ENCODE assay signal across 7 cellular contexts in the genomic region with DNA sequence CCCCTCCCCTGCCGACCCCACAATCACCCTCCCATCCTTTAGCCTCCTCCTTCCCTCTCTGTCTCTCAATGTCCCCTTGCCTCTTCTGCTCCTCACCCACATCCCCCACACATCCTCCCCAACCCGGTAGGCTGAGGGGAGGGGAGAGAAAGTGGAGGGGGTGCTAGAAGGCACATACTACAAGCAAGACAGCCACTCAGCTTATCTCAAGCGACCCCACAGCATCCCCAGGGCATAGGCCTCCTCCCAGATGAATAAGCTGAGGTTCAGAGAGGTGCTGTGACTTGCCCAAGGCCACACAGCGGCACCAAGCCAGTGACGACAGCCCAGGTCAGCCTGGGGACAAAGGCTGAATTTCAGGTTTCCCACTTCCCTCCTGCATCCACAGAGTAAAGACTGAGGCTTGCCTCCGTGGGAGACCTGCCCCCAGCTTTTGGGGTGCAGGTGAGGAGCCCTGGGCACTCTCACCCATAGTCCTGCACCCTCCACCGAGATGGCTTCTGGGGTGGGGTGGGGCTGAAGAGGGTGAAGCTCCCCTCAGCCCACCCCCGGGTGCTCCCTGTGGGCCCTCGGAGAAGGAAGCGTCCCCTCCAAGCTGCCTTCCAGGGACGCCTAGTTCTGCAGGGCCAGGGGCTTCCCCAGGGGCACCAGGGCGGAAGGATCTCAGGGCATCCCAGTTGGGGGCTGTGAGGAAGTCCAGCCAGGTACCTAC. TPM values are rescaled to one million over a fixed set of nuclear protein-coding genes. Genes with fewer than 3 reads are reported as not detected.
A peak's percentile ranks its signal among the peaks of the same experiment; 100 is the strongest.
DNase-seq lines count a peak whose midpoint lies in the region; ATAC-seq and TF ChIP-seq lines count a peak whose summit lies in the region.

No MANE protein-coding gene starts in this region.

- H3K36me3 Mint-ChIP-seq in effector memory CD8-positive, alpha-beta T cell (ENCODE audit: insufficient read depth) = peaks cover 50% of the 10 kb centered on the region

- DNase-seq in Jurkat, Clone E6-1 (ENCODE audit: low read depth, low spot score) = no peak
- DNase-seq in effector memory CD8-positive, alpha-beta T cell = no peak
- no peak for DNase-seq in sigmoid colon
- DNase-seq in SHP77 (lab: John Stamatoyannopoulos, UW) = no peak

- peak overlapping the region; percentile 97 to 98 for H3K4me3 Mint-ChIP-seq in effector memory CD8-positive, alpha-beta T cell

- H3K4me1 ChIP-seq in sigmoid colon = no peaks in the 10 kb centered on the region

- peak overlapping the region; percentile 80 for H3K4me3 ChIP-seq in Jurkat, Clone E6-1 (ENCODE audit: low read length)
- H3K4me3 ChIP-seq in sigmoid colon = peak overlapping the region in 3 of 4 donors; percentile 15 to 27 (median 25)

- H3K9me3 Mint-ChIP-seq in effector memory CD8-positive, alpha-beta T cell = no peaks in the 10 kb centered on the region

- H3K27me3 Mint-ChIP-seq in effector memory CD8-positive, alpha-beta T cell = no peaks in the 10 kb centered on the region

- peaks cover 0 to 50% (median 23%) of the 10 kb centered on the region in 3 donors for H3K27me3 ChIP-seq in sigmoid colon

- WGBS in sigmoid colon, 2 donors = 23 to 27% methylated on average over 12 of the region's 12 CpGs

- no peak for TF ChIP-seq EP300 in sigmoid colon (IDR thresholded peaks at IDR 0.05)

- no peak for TF ChIP-seq CTCF in sigmoid colon (IDR thresholded peaks at IDR 0.05)

- peak; percentile 7 for ATAC-seq in GM19455 (IDR thresholded peaks at IDR 0.05; ENCODE audit: unreplicated experiment)
- ATAC-seq in effector memory CD8-positive, alpha-beta T cell (replicated peaks) = peak; percentile 1
- no peak for ATAC-seq in GM21528 (IDR thresholded peaks at IDR 0.05; ENCODE audit: low FRiP score, unreplicated experiment)
- no peak for ATAC-seq in HG03457 (IDR thresholded peaks at IDR 0.05; ENCODE audit: unreplicated experiment)

- TF ChIP-seq POLR2A in sigmoid colon (IDR thresholded peaks at IDR 0.05) = no peak

- peaks cover 57 to 58% of the 10 kb centered on the region in 2 donors for H3K4me1 Mint-ChIP-seq in effector memory CD8-positive, alpha-beta T cell (ENCODE audit: low read depth in 2 of 2)

- no peaks in the 10 kb centered on the region for H3K9me3 ChIP-seq in sigmoid colon

- peak overlapping the region in 1 of 4 donors; percentile 12 for H3K27ac ChIP-seq in sigmoid colon

- intact Hi-C loops in sigmoid colon (cut with DNase I) = no loop called here

- no peaks in the 10 kb centered on the region for H3K36me3 ChIP-seq in sigmoid colon

- peak overlapping the region; percentile 91 to 93 for H3K27ac Mint-ChIP-seq in effector memory CD8-positive, alpha-beta T cell

RNA-seq across cellular contexts. Expression of a gene that starts 0.5 kb away (rescaled TPM):
- polyA plus RNA-seq in Jurkat, Clone E6-1 (2012; ENCODE audit: insufficient read depth, insufficient read length) = 314 TPM
- 1 to 10 TPM; 3.0 to 8.0 (median 5.0) TPM for total RNA-seq in sigmoid colon
- 100 to 1,000 TPM in 1 of 3 donors, 10 to 100 TPM in 2; 14.8 to 138 (median 17.4) TPM for polyA plus RNA-seq in sigmoid colon

RNA-seq across cellular contexts. Expression of a gene that starts 31.3 kb away (rescaled TPM):
- polyA plus RNA-seq in Jurkat, Clone E6-1 (2012; ENCODE audit: insufficient read depth, insufficient read length) = not detected
- total RNA-seq in sigmoid colon = under 1 TPM in 1 of 4 donors, not detected in 3; 0.36 TPM
- 1 to 10 TPM in 1 of 3 donors, not detected in 2; 1.7 TPM for polyA plus RNA-seq in sigmoid colon

RNA-seq across cellular contexts. Expression of a gene that starts 38.8 kb away (rescaled TPM):
- 1.7 TPM for polyA plus RNA-seq in Jurkat, Clone E6-1 (2012; ENCODE audit: insufficient read depth, insufficient read length)
- 10 to 100 TPM in 1 of 4 donors, 1 to 10 TPM in 3; 6.1 to 22.0 (median 8.0) TPM for total RNA-seq in sigmoid colon
- 10 to 100 TPM in 1 of 3 donors, 1 to 10 TPM in 2; 4.2 to 18.8 (median 5.1) TPM for polyA plus RNA-seq in sigmoid colon

RNA-seq across cellular contexts. Expression of a gene that starts 55.5 kb away (rescaled TPM):
- 5.0 TPM for polyA plus RNA-seq in Jurkat, Clone E6-1 (2012; ENCODE audit: insufficient read depth, insufficient read length)
- 1 to 10 TPM; 1.1 to 5.5 (median 1.6) TPM for total RNA-seq in sigmoid colon
- polyA plus RNA-seq in sigmoid colon = 10 to 100 TPM in 1 of 3 donors, 1 to 10 TPM in 2; 1.8 to 12.1 (median 1.8) TPM

Comparison
In these comparisons a context has a peak if more than half of its experiments do, and no peak if none do; other contexts are left out.
1. ATAC-seq: peak in GM19455 (single experiment) and effector memory CD8-positive, alpha-beta T cell (single experiment); none in GM21528 (single experiment) and HG03457 (single experiment).